Comparison of ENCODE assay signal across 10 cellular contexts in the genomic region with DNA sequence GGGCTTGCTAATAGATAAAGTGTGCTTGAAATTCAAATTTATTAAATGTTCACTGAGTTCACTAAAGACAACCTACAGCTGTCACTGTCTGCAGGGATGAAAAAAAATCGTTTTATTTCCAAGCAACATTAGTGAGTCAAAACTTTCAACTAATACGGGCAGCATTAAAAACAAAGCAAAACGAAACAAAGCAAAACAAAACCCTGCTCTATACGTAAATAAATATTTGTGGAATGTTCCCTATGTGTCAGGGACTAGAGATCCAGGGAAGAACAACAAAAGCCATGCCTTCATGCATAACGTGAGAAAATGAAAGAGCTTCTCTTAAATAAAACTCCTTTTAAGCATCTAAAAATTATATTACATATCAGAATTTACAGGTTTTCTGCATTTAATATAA. TPM values are rescaled to one million over a fixed set of nuclear protein-coding genes. Genes with fewer than 3 reads are reported as not detected.
DNase-seq lines count a peak whose midpoint lies in the region; ATAC-seq lines count a peak whose summit lies in the region.
"Had no signal": no experiment of that assay in that cellular context is flagged by ENCODE, and none has a peak within 500 bp of the region (broad histone marks: within the 10 kb centered on the region; RNA-seq: fewer than 3 reads in every experiment).

No MANE protein-coding gene starts in this region.

- H3K27me3 Mint-ChIP-seq in T-helper 2 cell treated with Interferon-gamma antibody and Interleukin-4, amounts not matched to agents 5 μg/mL and 100 μg/mL, for 36 hours (ENCODE audit: low read depth): peaks cover 51% of the 10 kb centered on the region
- H3K27me3 Mint-ChIP-seq in activated CD8-positive, alpha-beta T cell treated with anti-CD3 and anti-CD28 coated beads, Interleukin-2, amount 10 ng/mL, durations not matched to agents 7 days and 5 days (ENCODE audit: low read depth): peaks cover 37% of the 10 kb centered on the region

- H3K4me1 Mint-ChIP-seq in T-helper 2 cell treated with Interferon-gamma antibody and Interleukin-4, amounts not matched to agents 5 μg/mL and 100 μg/mL, for 36 hours (ENCODE audit: low read depth): peaks cover 11% of the 10 kb centered on the region
- H3K4me1 Mint-ChIP-seq in activated CD8-positive, alpha-beta T cell treated with anti-CD3 and anti-CD28 coated beads, Interleukin-2, amount 10 ng/mL, durations not matched to agents 7 days and 5 days (ENCODE audit: low read depth): peaks cover 13% of the 10 kb centered on the region

- H3K27me3 ChIP-seq in iPS-20b (ENCODE audit: insufficient read depth, low read length): peaks cover 14% of the 10 kb centered on the region; the same call in 1 of the 2 replicates
- H3K27me3 ChIP-seq in stomach smooth muscle (ENCODE audit: control insufficient read depth in 1 of 2, insufficient read depth in 2 of 2, low read length in 2 of 2): peaks cover 0 to 9% of the 10 kb centered on the region in 2 donors

- ATAC-seq in activated CD8-positive, alpha-beta T cell treated with anti-CD3 and anti-CD28 coated beads, Interleukin-2, amount 10 ng/mL, durations not matched to agents 7 days and 5 days: no peak
- ATAC-seq in GM18870 (IDR thresholded peaks at IDR 0.05; ENCODE audit: unreplicated experiment): no peak

- H3K36me3 Mint-ChIP-seq in T-helper 2 cell treated with Interferon-gamma antibody and Interleukin-4, amounts not matched to agents 5 μg/mL and 100 μg/mL, for 36 hours (ENCODE audit: low read depth): no peaks in the 10 kb centered on the region
- no peaks in the 10 kb centered on the region for H3K36me3 Mint-ChIP-seq in activated CD8-positive, alpha-beta T cell treated with anti-CD3 and anti-CD28 coated beads, Interleukin-2, amount 10 ng/mL, durations not matched to agents 7 days and 5 days (ENCODE audit: low read depth)

- H3K4me3 Mint-ChIP-seq in T-helper 2 cell treated with Interferon-gamma antibody and Interleukin-4, amounts not matched to agents 5 μg/mL and 100 μg/mL, for 36 hours: peak overlapping the region; percentile 63
- peak overlapping the region; percentile 59 for H3K4me3 Mint-ChIP-seq in activated CD8-positive, alpha-beta T cell treated with anti-CD3 and anti-CD28 coated beads, Interleukin-2, amount 10 ng/mL, durations not matched to agents 7 days and 5 days

- POLR2A ChIA-PET in activated CD8-positive, alpha-beta T cell treated with anti-CD3 and anti-CD28 coated beads, Interleukin-2, amount 10 ng/mL, durations not matched to agents 7 days and 5 days (lab: Charles Lee): no interaction called here

- H3K27ac ChIP-seq in iPS-20b (ENCODE audit: low read length) (no peak overlapping the region), stomach smooth muscle (ENCODE audit: low read length) (no peak overlapping the region)

- CTCF ChIA-PET in activated CD8-positive, alpha-beta T cell treated with anti-CD3 and anti-CD28 coated beads, Interleukin-2, amount 10 ng/mL, durations not matched to agents 7 days and 5 days (lab: Charles Lee): interaction anchor here (0.6 kb wide), 1 partner anchor 10 kb away, joined by 3 read pairs; no protein-coding TSS in a partner anchor

- H3K9me3 Mint-ChIP-seq in T-helper 2 cell treated with Interferon-gamma antibody and Interleukin-4, amounts not matched to agents 5 μg/mL and 100 μg/mL, for 36 hours: no peaks in the 10 kb centered on the region
- no peaks in the 10 kb centered on the region for H3K9me3 Mint-ChIP-seq in activated CD8-positive, alpha-beta T cell treated with anti-CD3 and anti-CD28 coated beads, Interleukin-2, amount 10 ng/mL, durations not matched to agents 7 days and 5 days (ENCODE audit: insufficient read depth)

- H3K9me3 ChIP-seq in iPS-20b (ENCODE audit: insufficient read depth, low read depth, low read length) (no peaks in the 10 kb centered on the region), stomach smooth muscle (ENCODE audit: control insufficient read depth in 2 of 2, low read length in 2 of 2) (no peaks in the 10 kb centered on the region)

- H3K27ac Mint-ChIP-seq in T-helper 2 cell treated with Interferon-gamma antibody and Interleukin-4, amounts not matched to agents 5 μg/mL and 100 μg/mL, for 36 hours: no peak overlapping the region
- H3K27ac Mint-ChIP-seq in activated CD8-positive, alpha-beta T cell treated with anti-CD3 and anti-CD28 coated beads, Interleukin-2, amount 10 ng/mL, durations not matched to agents 7 days and 5 days: no peak overlapping the region

- peak overlapping the region; percentile 84 for H3K4me3 ChIP-seq in iPS-20b (ENCODE audit: low read length)
- peak overlapping the region; percentile 54 to 72 for H3K4me3 ChIP-seq in stomach smooth muscle (ENCODE audit: low read length in 2 of 2)

- H3K36me3 ChIP-seq in iPS-20b (ENCODE audit: insufficient read depth, low read depth, low read length): no peaks in the 10 kb centered on the region
- no peaks in the 10 kb centered on the region for H3K36me3 ChIP-seq in stomach smooth muscle (ENCODE audit: control insufficient read depth in 2 of 2, insufficient read depth in 2 of 2, low read length in 2 of 2)

- peak overlapping the region; percentile 73; the same call in 1 of the 2 replicates for H3K9ac ChIP-seq in iPS-20b (ENCODE audit: low read depth, low read length)
- H3K9ac ChIP-seq in stomach smooth muscle (ENCODE audit: low read length in 2 of 2): no peak overlapping the region

- H3K4me1 ChIP-seq in iPS-20b (ENCODE audit: insufficient read depth, low read length) (peaks cover 11% of the 10 kb centered on the region; the same call in 1 of the 2 replicates), stomach smooth muscle (ENCODE audit: control insufficient read depth, insufficient read depth, low read length) (no peaks in the 10 kb centered on the region)

- DNase-seq in T-helper 2 cell treated with Interferon-gamma antibody and Interleukin-4, amounts not matched to agents 5 μg/mL and 100 μg/mL, for 36 hours (ENCODE audit: low spot score): no peak
- no peak for DNase-seq in T-helper 2 cell
- DNase-seq in activated CD8-positive, alpha-beta T cell treated with anti-CD3 and anti-CD28 coated beads, Interleukin-2, amount 10 ng/mL, durations not matched to agents 7 days and 5 days: no peak
- DNase-seq in SIG-M5 treated with dmso at 0.1 percent for 504 hours (lab: John Stamatoyannopoulos, UW; ENCODE audit: unreplicated experiment): no peak
- DNase-seq in NK-92 (lab: John Stamatoyannopoulos, UW; ENCODE audit: unreplicated experiment): no peak
- DNase-seq: 8988T had no signal

RNA-seq across cellular contexts. Expression of a gene that starts 0.6 kb away (rescaled TPM):
- total RNA-seq in activated CD8-positive, alpha-beta T cell treated with anti-CD3 and anti-CD28 coated beads, Interleukin-2, amount 10 ng/mL, durations not matched to agents 7 days and 5 days: not detected

RNA-seq across cellular contexts. Expression of a gene that starts 49.3 kb away (rescaled TPM):
- total RNA-seq in activated CD8-positive, alpha-beta T cell treated with anti-CD3 and anti-CD28 coated beads, Interleukin-2, amount 10 ng/mL, durations not matched to agents 7 days and 5 days: not detected
- total RNA-seq: cerebellum had no signal
